ENCODE assay signal across 7 cellular contexts in genomic region chr9:137299938-137300337, GRCh38. TPM values are rescaled to one million over a fixed set of nuclear protein-coding genes. Genes with fewer than 3 reads are reported as not detected.
DNase-seq lines count a peak whose midpoint lies in the region; ATAC-seq and FAIRE-seq lines count a peak whose summit lies in the region.

No MANE protein-coding gene starts in this region.

- ATAC-seq in stimulated activated effector memory CD8-positive, alpha-beta T cell treated with anti-CD3 and anti-CD28 coated beads, Interleukin-12 subunit alpha, Interleukin-12 subunit beta, amount 100 ng/mL, for 72 hours: no peak

- H3K9me3 Mint-ChIP-seq in IgD-negative memory B cell: peaks cover 0 to 2% (median 0%) of the 10 kb centered on the region in 3 donors
- no peaks in the 10 kb centered on the region for H3K9me3 Mint-ChIP-seq in activated naive CD8-positive, alpha-beta T cell treated with anti-CD3 and anti-CD28 coated beads for 36 hours
- no peaks in the 10 kb centered on the region for H3K9me3 Mint-ChIP-seq in stimulated activated effector memory CD8-positive, alpha-beta T cell treated with anti-CD3 and anti-CD28 coated beads, Interleukin-12 subunit alpha, Interleukin-12 subunit beta, amount 100 ng/mL, for 72 hours

- peak overlapping the region in 2 of 3 donors; percentile 51 to 63 for H3K27ac Mint-ChIP-seq in IgD-negative memory B cell
- H3K27ac Mint-ChIP-seq in activated naive CD8-positive, alpha-beta T cell treated with anti-CD3 and anti-CD28 coated beads for 36 hours: no peak overlapping the region
- H3K27ac Mint-ChIP-seq in stimulated activated effector memory CD8-positive, alpha-beta T cell treated with anti-CD3 and anti-CD28 coated beads, Interleukin-12 subunit alpha, Interleukin-12 subunit beta, amount 100 ng/mL, for 72 hours: no peak overlapping the region

- peak overlapping the region; percentile 9 to 71 (median 52) for H3K4me3 Mint-ChIP-seq in IgD-negative memory B cell
- peak overlapping the region; percentile 47 for H3K4me3 Mint-ChIP-seq in activated naive CD8-positive, alpha-beta T cell treated with anti-CD3 and anti-CD28 coated beads for 36 hours
- peak overlapping the region; percentile 65 for H3K4me3 Mint-ChIP-seq in stimulated activated effector memory CD8-positive, alpha-beta T cell treated with anti-CD3 and anti-CD28 coated beads, Interleukin-12 subunit alpha, Interleukin-12 subunit beta, amount 100 ng/mL, for 72 hours

- no peak for DNase-seq in activated naive CD8-positive, alpha-beta T cell treated with anti-CD3 and anti-CD28 coated beads for 36 hours
- peak; percentile 71 for DNase-seq in left kidney (ENCODE audit: low read depth, low spot score)
- DNase-seq in stimulated activated effector memory CD8-positive, alpha-beta T cell treated with anti-CD3 and anti-CD28 coated beads, Interleukin-12 subunit alpha, Interleukin-12 subunit beta, amount 100 ng/mL, for 72 hours (ENCODE audit: low spot score in 2 of 2): no peak
- DNase-seq in frontal cortex (ENCODE audit: low spot score in 2 of 2): no peak
- no peak for DNase-seq in CD1c-positive myeloid dendritic cell (ENCODE audit: extremely low spot score)
- no peak for DNase-seq in urothelium cell line (ENCODE audit: low spot score)

- peaks cover 0 to 6% (median 3%) of the 10 kb centered on the region in 3 donors for H3K4me1 Mint-ChIP-seq in IgD-negative memory B cell
- H3K4me1 Mint-ChIP-seq in activated naive CD8-positive, alpha-beta T cell treated with anti-CD3 and anti-CD28 coated beads for 36 hours: peaks cover 14% of the 10 kb centered on the region
- peaks cover 14% of the 10 kb centered on the region for H3K4me1 Mint-ChIP-seq in stimulated activated effector memory CD8-positive, alpha-beta T cell treated with anti-CD3 and anti-CD28 coated beads, Interleukin-12 subunit alpha, Interleukin-12 subunit beta, amount 100 ng/mL, for 72 hours

- FAIRE-seq in frontal cortex (lab: Jason Lieb, UNC): no peak
- no peak for FAIRE-seq in urothelium cell line (lab: Jason Lieb, UNC)

- peaks cover 20% of the 10 kb centered on the region for H3K27me3 Mint-ChIP-seq in IgD-negative memory B cell
- H3K27me3 Mint-ChIP-seq in activated naive CD8-positive, alpha-beta T cell treated with anti-CD3 and anti-CD28 coated beads for 36 hours: peaks cover 41% of the 10 kb centered on the region

- H3K36me3 Mint-ChIP-seq in IgD-negative memory B cell: no peaks in the 10 kb centered on the region
- H3K36me3 Mint-ChIP-seq in activated naive CD8-positive, alpha-beta T cell treated with anti-CD3 and anti-CD28 coated beads for 36 hours: no peaks in the 10 kb centered on the region
- no peaks in the 10 kb centered on the region for H3K36me3 Mint-ChIP-seq in stimulated activated effector memory CD8-positive, alpha-beta T cell treated with anti-CD3 and anti-CD28 coated beads, Interleukin-12 subunit alpha, Interleukin-12 subunit beta, amount 100 ng/mL, for 72 hours

RNA-seq across cellular contexts. Expression of gene NRARP, which starts 2.1 kb away (rescaled TPM):
- not detected for polyA plus RNA-seq in IgD-negative memory B cell
- 1 to 10 TPM; 5.0 to 5.3 TPM for total RNA-seq in activated naive CD8-positive, alpha-beta T cell treated with anti-CD3 and anti-CD28 coated beads for 36 hours
- total RNA-seq in frontal cortex: 3.7 TPM

RNA-seq across cellular contexts. Expression of gene TOR4A, which starts 22.4 kb away (rescaled TPM):
- polyA plus RNA-seq in IgD-negative memory B cell: 8.9 TPM
- 1 to 10 TPM; 3.6 to 3.9 TPM for total RNA-seq in activated naive CD8-positive, alpha-beta T cell treated with anti-CD3 and anti-CD28 coated beads for 36 hours
- 0.41 TPM for total RNA-seq in frontal cortex

RNA-seq across cellular contexts. Expression of gene NELFB, which starts 44.8 kb away (rescaled TPM):
- polyA plus RNA-seq in IgD-negative memory B cell: 34.2 TPM
- 10 to 100 TPM; 54.4 to 56.4 TPM for total RNA-seq in activated naive CD8-positive, alpha-beta T cell treated with anti-CD3 and anti-CD28 coated beads for 36 hours
- total RNA-seq in frontal cortex: 36.7 TPM

RNA-seq across cellular contexts. Expression of gene STPG3, which starts 48.9 kb away (rescaled TPM):
- polyA plus RNA-seq in IgD-negative memory B cell: not detected
- total RNA-seq in activated naive CD8-positive, alpha-beta T cell treated with anti-CD3 and anti-CD28 coated beads for 36 hours: not detected
- total RNA-seq in frontal cortex: not detected

RNA-seq across cellular contexts. Expression of gene TUBB4B, which starts 58.9 kb away (rescaled TPM):
- polyA plus RNA-seq in IgD-negative memory B cell: 88.4 TPM
- total RNA-seq in activated naive CD8-positive, alpha-beta T cell treated with anti-CD3 and anti-CD28 coated beads for 36 hours: 100 to 1,000 TPM; 271 to 274 TPM
- 92.5 TPM for total RNA-seq in frontal cortex

Comparison
In these comparisons a context has a peak if more than half of its experiments do, and no peak if none do; other contexts are left out.
1. H3K27ac Mint-ChIP-seq: peak in IgD-negative memory B cell (2 of 3); none in activated naive CD8-positive, alpha-beta T cell treated with anti-CD3 and anti-CD28 coated beads for 36 hours (single experiment) and stimulated activated effector memory CD8-positive, alpha-beta T cell treated with anti-CD3 and anti-CD28 coated beads, Interleukin-12 subunit alpha, Interleukin-12 subunit beta, amount 100 ng/mL, for 72 hours (single experiment).
2. Peak in every context shown above with its lines, with median percentiles within 50 percentile points of each other: H3K4me3 Mint-ChIP-seq.